18 cellular contexts compared by ENCODE assay signal in the genomic region with DNA sequence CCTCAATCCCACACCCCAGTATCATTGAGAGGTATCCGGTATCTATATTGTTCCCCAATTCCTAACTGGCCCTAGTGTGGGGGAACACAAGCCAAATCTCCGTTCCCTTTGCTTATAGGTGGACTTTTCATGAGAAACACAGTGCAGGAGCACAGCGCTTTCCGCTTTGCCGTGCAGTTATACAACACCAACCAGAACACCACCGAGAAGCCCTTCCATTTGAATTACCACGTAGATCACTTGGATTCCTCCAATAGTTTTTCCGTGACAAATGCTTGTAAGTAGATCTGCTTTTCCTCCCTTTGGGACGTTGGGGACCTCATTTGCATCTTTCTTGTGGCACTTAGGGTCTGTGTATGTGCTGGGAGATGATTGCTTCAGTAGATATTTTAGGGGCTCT. TPM values are rescaled to one million over a fixed set of nuclear protein-coding genes. Genes with fewer than 3 reads are reported as not detected.
DNase-seq lines count a peak whose midpoint lies in the region; ATAC-seq and TF ChIP-seq lines count a peak whose summit lies in the region.
"Had no signal": no experiment of that assay in that cellular context is flagged by ENCODE, and none has a peak within 500 bp of the region (broad histone marks: within the 10 kb centered on the region; RNA-seq: fewer than 3 reads in every experiment).

No MANE protein-coding gene starts in this region.

- no peaks in the 10 kb centered on the region for H3K36me3 Mint-ChIP-seq in activated T-helper 17 cell treated with anti-CD3 and anti-CD28 coated beads, Interleukin-2, amount 50 U/mL, for 72 hours (ENCODE audit: low read depth)
- no peaks in the 10 kb centered on the region for H3K36me3 Mint-ChIP-seq in activated T-cell treated with anti-CD3 and anti-CD28 coated beads, Interleukin-2, amount 50 U/mL, for 72 hours (ENCODE audit: insufficient read depth in 2 of 2)

- ATAC-seq in activated T-helper 17 cell treated with anti-CD3 and anti-CD28 coated beads, Interleukin-2, amount 50 U/mL, for 72 hours (replicated peaks), result no peak
- ATAC-seq in activated T-cell treated with anti-CD3 and anti-CD28 coated beads, Interleukin-2, amount 50 U/mL, for 72 hours (replicated peaks in 1 of 2), result no peak

- H3K4me3 ChIP-seq in BJ (ENCODE audit: low read depth, low read length) (peak overlapping the region; percentile 66), fibroblast of the aortic adventitia (ENCODE audit: low read depth, low read length) (peak overlapping the region; percentile 68)

- H3K27me3 ChIP-seq in BJ (ENCODE audit: control insufficient read depth, insufficient read depth, low read length), result no peaks in the 10 kb centered on the region

- peaks cover 28% of the 10 kb centered on the region for H3K27me3 Mint-ChIP-seq in activated T-helper 17 cell treated with anti-CD3 and anti-CD28 coated beads, Interleukin-2, amount 50 U/mL, for 72 hours
- H3K27me3 Mint-ChIP-seq in activated T-cell treated with anti-CD3 and anti-CD28 coated beads, Interleukin-2, amount 50 U/mL, for 72 hours (ENCODE audit: low read depth), result peaks cover 87% of the 10 kb centered on the region

- H3K9me3 Mint-ChIP-seq in activated T-helper 17 cell treated with anti-CD3 and anti-CD28 coated beads, Interleukin-2, amount 50 U/mL, for 72 hours, result no peaks in the 10 kb centered on the region
- H3K9me3 Mint-ChIP-seq in activated T-cell treated with anti-CD3 and anti-CD28 coated beads, Interleukin-2, amount 50 U/mL, for 72 hours, result peaks cover 0 to 1% of the 10 kb centered on the region in 2 donors
- H3K9me3 Mint-ChIP-seq: activated T-cell treated with anti-CD3 and anti-CD28 coated beads, Interleukin-2, amount 50 U/mL, for 24 hours had no signal

- H3K4me3 Mint-ChIP-seq in activated T-helper 17 cell treated with anti-CD3 and anti-CD28 coated beads, Interleukin-2, amount 50 U/mL, for 72 hours, result peak overlapping the region; percentile 61
- no peak overlapping the region for H3K4me3 Mint-ChIP-seq in activated T-cell treated with anti-CD3 and anti-CD28 coated beads, Interleukin-2, amount 50 U/mL, for 72 hours
- H3K4me3 Mint-ChIP-seq: activated T-cell treated with anti-CD3 and anti-CD28 coated beads, Interleukin-2, amount 50 U/mL, for 24 hours had no signal

- POLR2A ChIA-PET in BJ (lab: Charles Lee), result no interaction called here

- TF ChIP-seq CTCF in BJ (IDR thresholded peaks at IDR 0.05; ENCODE audit: insufficient read depth, low read depth, low read length) (no peak), fibroblast of the aortic adventitia (IDR thresholded peaks at IDR 0.05; ENCODE audit: insufficient read depth, low read length) (no peak)

- no peak overlapping the region for H3K27ac Mint-ChIP-seq in activated T-helper 17 cell treated with anti-CD3 and anti-CD28 coated beads, Interleukin-2, amount 50 U/mL, for 72 hours
- no peak overlapping the region for H3K27ac Mint-ChIP-seq in activated T-cell treated with anti-CD3 and anti-CD28 coated beads, Interleukin-2, amount 50 U/mL, for 72 hours
- H3K27ac Mint-ChIP-seq: activated T-cell treated with anti-CD3 and anti-CD28 coated beads, Interleukin-2, amount 50 U/mL, for 24 hours had no signal

- no peak for DNase-seq in BJ (ENCODE audit: low read depth)
- peak; percentile 40 for DNase-seq in fibroblast of the aortic adventitia (ENCODE audit: low read depth)
- peak; percentile 32 for DNase-seq in retina
- no peak for DNase-seq in iPS-NIHi11 (ENCODE audit: low spot score)
- no peak for DNase-seq in activated T-cell treated with anti-CD3 and anti-CD28 coated beads, Interleukin-2, amount 50 U/mL, for 72 hours
- no peak for DNase-seq in NCI-H2196 (lab: John Stamatoyannopoulos, UW; ENCODE audit: unreplicated experiment)
- DNase-seq in GM03348 (ENCODE audit: low spot score), result no peak
- DNase-seq: activated CD4-positive, alpha-beta T cell treated with anti-CD3 and anti-CD28 coated beads for 4 hours; activated T-cell treated with anti-CD3 and anti-CD28 coated beads, Interleukin-2, amount 50 U/mL, for 24 hours; effector memory CD4-positive, alpha-beta T cell; IMR-90; NCI-H1092; NCI-H446 treated with DMSO at 0.1 percent for 48 hours; stimulated activated CD4-positive, alpha-beta T cell treated with anti-CD3 and anti-CD28 coated beads, Interleukin-1b, Interleukin-23, amount 100 ng/mL, for 48 hours; T-helper 1 cell had no signal

- H3K36me3 ChIP-seq in BJ (ENCODE audit: control insufficient read depth, insufficient read depth, low read length), result no peaks in the 10 kb centered on the region
- H3K36me3 ChIP-seq: heart left ventricle had no signal

- CTCF ChIA-PET in BJ (lab: Yijun Ruan, JAX), result no interaction called here

- no peaks in the 10 kb centered on the region for H3K4me1 Mint-ChIP-seq in activated T-helper 17 cell treated with anti-CD3 and anti-CD28 coated beads, Interleukin-2, amount 50 U/mL, for 72 hours
- H3K4me1 Mint-ChIP-seq in activated T-cell treated with anti-CD3 and anti-CD28 coated beads, Interleukin-2, amount 50 U/mL, for 72 hours (ENCODE audit: low read depth), result no peaks in the 10 kb centered on the region

RNA-seq across cellular contexts. Expression of gene GRIA3, which starts 1.6 kb away (rescaled TPM):
- 27.7 and 34.7 TPM in 2 replicates for polyA plus RNA-seq in BJ (2011; rRNA removed)
- polyA minus RNA-seq in BJ (2011; rRNA and poly(A)+ RNA removed), result 38.0 and 48.8 TPM in 2 replicates
- total RNA-seq in activated T-helper 17 cell treated with anti-CD3 and anti-CD28 coated beads, Interleukin-2, amount 50 U/mL, for 72 hours, result not detected
- 9.7 and 10.1 TPM in 2 replicates for total RNA-seq in fibroblast of the aortic adventitia (ENCODE audit: low replicate concordance)
- total RNA-seq in activated T-cell treated with anti-CD3 and anti-CD28 coated beads, Interleukin-2, amount 50 U/mL, for 72 hours, result not detected
- total RNA-seq: Daoy, IMR-90 had no signal
- polyA plus RNA-seq: IMR-90 had no signal

Comparison
In these comparisons a context has a peak if more than half of its experiments do, and no peak if none do; other contexts are left out.
1. DNase-seq: peak in fibroblast of the aortic adventitia (single experiment) and retina (single experiment); none in BJ (single experiment), iPS-NIHi11 (single experiment), activated T-cell treated with anti-CD3 and anti-CD28 coated beads, Interleukin-2, amount 50 U/mL, for 72 hours (0 of 2), NCI-H2196 (single experiment) and GM03348 (single experiment).